In genomic region chr1:163069655-163070277, GRCh38 we compare ENCODE assay signal across 1 cellular context.
TF ChIP-seq lines count a peak whose summit lies in the region.

No MANE protein-coding gene starts in this region.

TF ChIP-seq in GM23338, 12 proteins besides CTCF, POLR2A, EP300 and RAD21 (continued from another document):
- no peak for TF ChIP-seq ZNF462 (CRISPR knock-in tag; IDR thresholded peaks at IDR 0.05)
